ENCODE assay signal across 8 cellular contexts in the genomic region with DNA sequence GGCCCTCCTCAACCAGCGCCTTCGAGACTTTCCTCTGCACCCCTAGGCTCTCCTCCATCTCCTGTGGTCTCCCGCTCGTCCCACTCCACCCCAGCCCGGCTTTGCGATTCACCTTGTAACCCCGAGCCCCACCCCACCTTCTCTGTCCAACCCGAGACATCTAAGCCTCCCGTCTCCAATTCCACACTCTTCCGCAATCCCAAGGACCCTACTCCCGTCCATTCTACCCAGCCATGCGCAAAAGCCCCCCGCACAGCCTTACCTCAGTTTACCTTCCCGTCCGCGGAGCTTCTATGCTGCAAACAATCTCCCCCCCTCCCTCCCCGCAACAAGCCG. TPM values are rescaled to one million over a fixed set of nuclear protein-coding genes. Genes with fewer than 3 reads are reported as not detected.
A peak's percentile ranks its signal among the peaks of the same experiment; 100 is the strongest.
DNase-seq lines count a peak whose midpoint lies in the region; ATAC-seq, FAIRE-seq and TF ChIP-seq lines count a peak whose summit lies in the region.
"Had no signal": no experiment of that assay in that cellular context is flagged by ENCODE, and none has a peak within 500 bp of the region (broad histone marks: within the 10 kb centered on the region; RNA-seq: fewer than 3 reads in every experiment).

No MANE protein-coding gene starts in this region.

- peak overlapping the region; percentile 99 for H2AFZ ChIP-seq in K562 (ENCODE audit: low read depth, low read length)

- TF ChIP-seq CTCF in K562 (IDR thresholded peaks at IDR 0.05 in 2 of 3, conservative IDR thresholded peaks at IDR 0.05 in 1 of 3; ENCODE audit: insufficient read depth in 2 of 3, low read depth in 1 of 3, low read length in 3 of 3): no peak
- no peak for TF ChIP-seq CTCF in lower lobe of right lung (IDR thresholded peaks at IDR 0.05)

- POLR2A ChIA-PET in K562 (lab: Yijun Ruan, JAX): interaction anchor here (0.6 to 6.8 kb wide), 10 partner anchors 9 to 973 kb away, joined by 3 to 78 read pairs (median 4); a partner anchor contains a TSS

- no peaks in the 10 kb centered on the region for H3K27me3 ChIP-seq in K562 (ENCODE audit: control insufficient read depth in 2 of 2, insufficient read depth in 2 of 2, low read length in 2 of 2)
- H3K27me3 ChIP-seq in lower lobe of right lung (ENCODE audit: low read depth): no peaks in the 10 kb centered on the region

- H3K4me2 ChIP-seq in K562 (ENCODE audit: insufficient read depth, low read length): peak overlapping the region; percentile 100

- intact Hi-C loops in K562 (cut with micrococcal nuclease) (loop anchor here (5.0 kb wide), 1 partner anchor 968 kb away; a partner anchor contains a TSS), lower lobe of right lung (cut with DNase I) (no loop called here)

- peak overlapping the region; percentile 99 to 100 for H3K9ac ChIP-seq in K562 (ENCODE audit: insufficient read depth in 1 of 2, low read depth in 2 of 2, low read length in 2 of 2)

- no peak; a peak in 1 of 4 replicates for TF ChIP-seq RAD21 in K562 (CRISPR knock-in tag; conservative IDR thresholded peaks at IDR 0.05 in 1 of 2, IDR thresholded peaks at IDR 0.05 in 1 of 2)

- BruUV-seq in K562 (replicated peaks; lab: Mats Ljungman, UMichigan): no TSS peak

- no peaks in the 10 kb centered on the region for H3K9me1 ChIP-seq in K562 (ENCODE audit: control insufficient read depth, insufficient read depth, low read length)

- in situ Hi-C loops in K562 (cut with MboI): no loop called here

- H3K4me1 ChIP-seq in K562 (replicated peaks in 1 of 2; ENCODE audit: control insufficient read depth in 2 of 2, insufficient read depth in 2 of 2, low read length in 2 of 2): peaks cover 29 to 47% of the 10 kb centered on the region in 2 experiments
- peaks cover 50% of the 10 kb centered on the region for H3K4me1 ChIP-seq in lower lobe of right lung

- DNase-seq in K562 (ENCODE audit: extremely low read depth in 1 of 4, low spot score in 3 of 4) (peak in 3 of 4 experiments; percentile 49 to 66 (median 65)), lower lobe of right lung (no peak), urothelium cell line (ENCODE audit: low spot score) (peak; percentile 10), NCI-H1105 treated with DMSO at 0.1 percent for 48 hours (lab: John Stamatoyannopoulos, UW) (no peak)
- DNase-seq in stimulated activated CD4-positive, alpha-beta T cell treated with anti-CD3 and anti-CD28 coated beads, Interleukin-2, amount 100 ng/mL, for 48 hours: no peak

- peak overlapping the region; percentile 99 for H3K27ac ChIP-seq in K562 (ENCODE audit: extremely low read depth, low read depth, low read length)
- peak overlapping the region; percentile 98 for H3K27ac ChIP-seq in lower lobe of right lung

- peak overlapping the region; percentile 90 for H3K4me3 ChIP-seq in K562
- H3K4me3 ChIP-seq in lower lobe of right lung: peak overlapping the region; percentile 72

- H3K36me3 ChIP-seq in K562 (ENCODE audit: control insufficient read depth, insufficient read depth, low read length) (peaks cover 41% of the 10 kb centered on the region; the same call in 2 of the 3 replicates), lower lobe of right lung (peaks cover 29% of the 10 kb centered on the region)

- H3K79me2 ChIP-seq in K562 (ENCODE audit: control insufficient read depth, insufficient read depth, low read length): peaks cover 44% of the 10 kb centered on the region

- no peaks in the 10 kb centered on the region; the same call in 1 of the 2 replicates for H4K20me1 ChIP-seq in K562 (replicated peaks; ENCODE audit: control insufficient read depth, insufficient read depth, low read length)

- no peak; the same call in 1 of the 2 replicates for TF ChIP-seq EP300 in K562 (IDR thresholded peaks at IDR 0.05; ENCODE audit: low read length)

- CTCF ChIA-PET in K562 (lab: Yijun Ruan, JAX; ENCODE audit: low intra/inter-chr PET ratio): interaction anchor here (1.5 kb wide), 1 partner anchor 81 kb away, joined by 3 read pairs; no protein-coding TSS in a partner anchor

- ATAC-seq in GM19463 (IDR thresholded peaks at IDR 0.05; ENCODE audit: unreplicated experiment) (peak; percentile 2), HG03139 (IDR thresholded peaks at IDR 0.05; ENCODE audit: unreplicated experiment) (peak; percentile 2), K562 (peak; percentile 37), lower lobe of right lung (peak; percentile 4 to 7)

- under 1% methylated on average over 13 of the region's 18 CpGs for WGBS in K562 (ENCODE audit: insufficient coverage, low coverage, missing lambda C conversion rate)

- TF ChIP-seq POLR2A in K562 (conservative IDR thresholded peaks at IDR 0.05): no peak; the same call in 1 of the 2 replicates

- FAIRE-seq in K562 (lab: Jason Lieb, UNC): no peak
- no peak for FAIRE-seq in urothelium cell line (lab: Jason Lieb, UNC)
- FAIRE-seq: colon had no signal

- H3K9me3 ChIP-seq in K562 (replicated peaks; ENCODE audit: control insufficient read depth, insufficient read depth, low read depth, low read length) (no peaks in the 10 kb centered on the region), lower lobe of right lung (no peaks in the 10 kb centered on the region)

TF ChIP-seq in K562, 482 proteins besides CTCF, POLR2A, EP300 and RAD21 (continues in another document):
- TF ChIP-seq ZNF785 (CRISPR knock-in tag; IDR thresholded peaks at IDR 0.05): no peak
- TF ChIP-seq PHTF2 (CRISPR knock-in tag; IDR thresholded peaks at IDR 0.05): no peak
- TF ChIP-seq TOE1 (IDR thresholded peaks at IDR 0.05; ENCODE audit: borderline replicate concordance): peak; percentile 67; the same call in 1 of the 2 replicates
- no peak for TF ChIP-seq TOE1 (CRISPR knock-in tag; IDR thresholded peaks at IDR 0.05; ENCODE audit: borderline replicate concordance, low read depth)
- no peak for TF ChIP-seq ZNF324 (CRISPR knock-in tag; IDR thresholded peaks at IDR 0.05)
- no peak for TF ChIP-seq CBX3 (IDR thresholded peaks at IDR 0.05; ENCODE audit: borderline replicate concordance in 1 of 2, low read length in 2 of 2)

RNA-seq across cellular contexts. Expression of a gene that starts 0.2 kb away (rescaled TPM):
- total RNA-seq in K562 (2011; cell fraction: chromatin; rRNA removed; ENCODE audit: low replicate concordance): 51.2 and 69.6 TPM in 2 replicates
- 41.5 and 45.0 TPM in 2 replicates for total RNA-seq in K562 (2011; cell fraction: nucleolus; rRNA removed)
- 64.2 and 69.8 TPM in 2 replicates for total RNA-seq in K562 (2011; cell fraction: nucleoplasm; rRNA removed)
- total RNA-seq in K562 (2014; rRNA removed) (22.0 and 22.5 TPM in 2 replicates), K562 (2014; rRNA removed; fragmentation: Illumina TruSeq; extraction: Trizol) (9.3 and 10.3 TPM in 2 replicates), K562 (2015; rRNA removed; fragmentation: Illumina TruSeq; extraction: Trizol) (15.4 and 15.8 TPM in 2 replicates), K562 (2021) (21.2 and 26.5 TPM in 2 replicates), lower lobe of right lung (25.0 TPM)
- polyA plus RNA-seq in K562 (2011; rRNA removed) (16.1 and 20.2 TPM in 2 replicates), K562 (2014; fragmentation: Illumina TruSeq; extraction: Trizol) (15.7 and 20.2 TPM in 2 replicates), K562 (2014; fragmentation: Nextera tagmentation; extraction: Ambion mirVana) (1 to 10 TPM; 1.9 to 2.7 TPM), K562 (2014; rRNA removed) (18.8 and 20.7 TPM in 2 replicates)
- polyA plus RNA-seq in K562 (2011; cell fraction: cytosol; rRNA removed): 23.0 and 29.3 TPM in 2 replicates
- 59.0 and 59.2 TPM in 2 replicates for polyA plus RNA-seq in K562 (2011; cell fraction: nucleus; rRNA removed)
- 15.5 and 18.3 TPM in 2 replicates for polyA plus RNA-seq in K562 (2012)
- polyA minus RNA-seq in K562 (2011; rRNA and poly(A)+ RNA removed): 17.2 and 18.0 TPM in 2 replicates
- 9.8 and 10.9 TPM in 2 replicates for polyA minus RNA-seq in K562 (2011; cell fraction: cytosol; rRNA and poly(A)+ RNA removed)
- polyA minus RNA-seq in K562 (2011; cell fraction: nucleus; rRNA and poly(A)+ RNA removed): 22.5 and 28.8 TPM in 2 replicates

RNA-seq across cellular contexts. Expression of a gene that starts 12.5 kb away (rescaled TPM):
- 34.4 and 79.5 TPM in 2 replicates for total RNA-seq in K562 (2011; cell fraction: chromatin; rRNA removed; ENCODE audit: low replicate concordance)
- 65.9 and 72.4 TPM in 2 replicates for total RNA-seq in K562 (2011; cell fraction: nucleolus; rRNA removed)
- total RNA-seq in K562 (2011; cell fraction: nucleoplasm; rRNA removed): 48.4 and 53.1 TPM in 2 replicates
- total RNA-seq in K562 (2014; rRNA removed): 40.0 and 54.3 TPM in 2 replicates
- total RNA-seq in K562 (2014; rRNA removed; fragmentation: Illumina TruSeq; extraction: Trizol): 11.9 and 12.3 TPM in 2 replicates
- 18.7 and 18.9 TPM in 2 replicates for total RNA-seq in K562 (2015; rRNA removed; fragmentation: Illumina TruSeq; extraction: Trizol)
- 57.9 and 61.2 TPM in 2 replicates for total RNA-seq in K562 (2021)
- polyA plus RNA-seq in K562 (2011; rRNA removed): 50.6 and 51.5 TPM in 2 replicates
- polyA plus RNA-seq in K562 (2011; cell fraction: cytosol; rRNA removed): 71.7 and 126 TPM in 2 replicates
- 54.1 and 88.1 TPM in 2 replicates for polyA plus RNA-seq in K562 (2011; cell fraction: nucleus; rRNA removed)
- 32.4 and 38.9 TPM in 2 replicates for polyA plus RNA-seq in K562 (2012)
- 20.3 and 24.1 TPM in 2 replicates for polyA plus RNA-seq in K562 (2014; fragmentation: Illumina TruSeq; extraction: Trizol)
- polyA plus RNA-seq in K562 (2014; fragmentation: Nextera tagmentation; extraction: Ambion mirVana): 1 to 10 TPM; 1.9 to 3.1 TPM
- polyA plus RNA-seq in K562 (2014; rRNA removed): 39.9 and 40.8 TPM in 2 replicates
- polyA minus RNA-seq in K562 (2011; rRNA and poly(A)+ RNA removed): 34.0 and 51.2 TPM in 2 replicates
- polyA minus RNA-seq in K562 (2011; cell fraction: cytosol; rRNA and poly(A)+ RNA removed): 40.2 and 43.1 TPM in 2 replicates
- polyA minus RNA-seq in K562 (2011; cell fraction: nucleus; rRNA and poly(A)+ RNA removed): 39.4 and 43.4 TPM in 2 replicates
- 39.8 TPM for total RNA-seq in lower lobe of right lung

RNA-seq across cellular contexts. Expression of a gene that starts 33.3 kb away (rescaled TPM):
- 236 and 421 TPM in 2 replicates for total RNA-seq in K562 (2011; cell fraction: chromatin; rRNA removed; ENCODE audit: low replicate concordance)
- 304 and 320 TPM in 2 replicates for total RNA-seq in K562 (2011; cell fraction: nucleolus; rRNA removed)
- total RNA-seq in K562 (2011; cell fraction: nucleoplasm; rRNA removed): 263 and 277 TPM in 2 replicates
- total RNA-seq in K562 (2014; rRNA removed) (55.9 and 63.3 TPM in 2 replicates), K562 (2014; rRNA removed; fragmentation: Illumina TruSeq; extraction: Trizol) (20.5 and 27.3 TPM in 2 replicates), K562 (2015; rRNA removed; fragmentation: Illumina TruSeq; extraction: Trizol) (40.1 and 43.3 TPM in 2 replicates), K562 (2021) (62.9 and 73.7 TPM in 2 replicates), lower lobe of right lung (41.9 TPM)
- polyA plus RNA-seq in K562 (2011; rRNA removed) (84.9 and 129 TPM in 2 replicates), K562 (2014; fragmentation: Illumina TruSeq; extraction: Trizol) (59.9 and 69.6 TPM in 2 replicates), K562 (2014; fragmentation: Nextera tagmentation; extraction: Ambion mirVana) (10 to 100 TPM in 1 of 2 experiments, 1 to 10 TPM in 1; 8.4 to 10.5 TPM), K562 (2014; rRNA removed) (141 and 143 TPM in 2 replicates)
- polyA plus RNA-seq in K562 (2011; cell fraction: cytosol; rRNA removed): 100 and 109 TPM in 2 replicates
- polyA plus RNA-seq in K562 (2011; cell fraction: nucleus; rRNA removed): 1,169 and 1,324 TPM in 2 replicates
- polyA plus RNA-seq in K562 (2012): 58.7 and 101 TPM in 2 replicates
- polyA minus RNA-seq in K562 (2011; rRNA and poly(A)+ RNA removed): 26.6 and 29.0 TPM in 2 replicates
- 9.8 and 20.9 TPM in 2 replicates for polyA minus RNA-seq in K562 (2011; cell fraction: cytosol; rRNA and poly(A)+ RNA removed)
- 114 and 127 TPM in 2 replicates for polyA minus RNA-seq in K562 (2011; cell fraction: nucleus; rRNA and poly(A)+ RNA removed)

Comparison
In these comparisons a context has a peak if more than half of its experiments do, and no peak if none do; other contexts are left out.
1. DNase-seq: peak in K562 (3 of 4) and urothelium cell line (single experiment); none in lower lobe of right lung (single experiment), NCI-H1105 treated with DMSO at 0.1 percent for 48 hours (single experiment) and stimulated activated CD4-positive, alpha-beta T cell treated with anti-CD3 and anti-CD28 coated beads, Interleukin-2, amount 100 ng/mL, for 48 hours (0 of 2).
2. Peak in every context shown above with its lines, with median percentiles within 50 percentile points of each other: ATAC-seq.